15 cellular contexts compared by ENCODE assay signal in the genomic region with DNA sequence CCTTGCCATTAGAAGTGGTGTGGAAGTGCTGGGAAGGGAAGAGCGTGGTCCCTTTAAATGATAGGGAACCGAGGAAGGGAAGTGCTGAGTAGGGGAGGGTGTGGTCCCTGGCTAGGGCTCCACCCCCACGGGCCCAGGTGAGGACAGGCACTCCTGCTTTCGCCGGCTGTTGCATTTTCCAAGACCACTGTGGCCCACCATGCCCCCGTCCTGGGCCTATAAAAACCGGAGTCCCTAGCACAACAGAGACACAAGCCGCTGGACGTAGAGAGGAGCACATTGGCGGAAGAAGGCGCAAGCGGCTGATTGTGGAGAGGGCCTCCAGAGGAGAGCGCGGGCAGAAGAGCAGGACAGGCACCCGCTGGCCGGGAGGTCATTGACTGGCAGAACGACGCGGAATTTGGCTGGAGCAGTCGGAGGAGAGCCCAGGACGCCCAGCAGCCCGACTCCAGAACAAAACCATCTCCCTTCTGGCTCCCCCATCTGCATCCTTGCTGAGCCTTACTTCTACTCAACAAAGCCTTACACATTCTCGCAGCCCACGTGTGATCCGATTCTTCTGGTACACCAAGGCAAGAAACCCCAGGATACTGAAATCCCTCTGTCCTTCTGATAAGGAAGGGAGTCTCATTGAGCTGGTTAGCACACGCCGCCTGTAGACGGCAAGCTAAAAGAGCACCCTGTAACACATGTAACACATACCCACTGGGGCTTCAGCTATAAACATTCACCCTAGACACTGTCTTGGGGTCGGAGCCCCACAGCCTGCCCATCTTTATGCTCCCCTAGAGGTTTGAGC.
DNase-seq lines count a peak whose midpoint lies in the region; ATAC-seq and TF ChIP-seq lines count a peak whose summit lies in the region.
"Had no signal": no experiment of that assay in that cellular context is flagged by ENCODE, and none has a peak within 500 bp of the region (broad histone marks: within the 10 kb centered on the region; RNA-seq: fewer than 3 reads in every experiment).

No MANE protein-coding gene starts in this region.

- H3K27me3 Mint-ChIP-seq in stimulated activated naive CD8-positive, alpha-beta T cell treated with anti-CD3 and anti-CD28 coated beads, Interleukin-15, amount 100 ng/mL, for 72 hours, result peaks cover 45% of the 10 kb centered on the region
- no peaks in the 10 kb centered on the region for H3K27me3 Mint-ChIP-seq in endothelial cell (ENCODE audit: unreplicated experiment)

- H3K4me1 Mint-ChIP-seq in stimulated activated naive CD8-positive, alpha-beta T cell treated with anti-CD3 and anti-CD28 coated beads, Interleukin-15, amount 100 ng/mL, for 72 hours, result no peaks in the 10 kb centered on the region
- H3K4me1 Mint-ChIP-seq in endothelial cell (ENCODE audit: unreplicated experiment), result peaks cover 11% of the 10 kb centered on the region
- H3K4me1 Mint-ChIP-seq: activated B cell treated with CpG ODN at 0.5 μM for 24 hours, T-cell had no signal

- peak overlapping the region in 1 of 2 donors; percentile 56 for H3K4me3 Mint-ChIP-seq in stimulated activated naive CD8-positive, alpha-beta T cell treated with anti-CD3 and anti-CD28 coated beads, Interleukin-15, amount 100 ng/mL, for 72 hours
- peak overlapping the region; percentile 72 for H3K4me3 Mint-ChIP-seq in endothelial cell (ENCODE audit: unreplicated experiment)
- H3K4me3 Mint-ChIP-seq: activated B cell treated with CpG ODN at 0.5 μM for 24 hours, T-cell had no signal

- no peak overlapping the region for H3K4me3 ChIP-seq in mesodermal cell (ENCODE audit: extremely low read depth, insufficient read depth, low read length, poor library complexity, severe bottlenecking)
- H3K4me3 ChIP-seq: suprapubic skin had no signal

- H3K9me3 ChIP-seq in mesodermal cell (ENCODE audit: control insufficient read depth, low read length), result no peaks in the 10 kb centered on the region
- H3K9me3 ChIP-seq: suprapubic skin had no signal

- peak; percentile 42 for ATAC-seq in stimulated activated naive CD8-positive, alpha-beta T cell treated with anti-CD3 and anti-CD28 coated beads, Interleukin-15, amount 100 ng/mL, for 72 hours
- no peak for ATAC-seq in stimulated activated naive CD8-positive, alpha-beta T cell treated with anti-CD3 and anti-CD28 coated beads, Interleukin-15, Interleukin-2, amounts not matched to agents 100 U/mL and 50 U/mL, for 24 hours
- no peak for ATAC-seq in GM18519 (IDR thresholded peaks at IDR 0.05; ENCODE audit: low FRiP score, unreplicated experiment)
- ATAC-seq: T-cell had no signal

- H3K36me3 Mint-ChIP-seq in endothelial cell (ENCODE audit: low read depth, unreplicated experiment), result no peaks in the 10 kb centered on the region
- H3K36me3 Mint-ChIP-seq: T-cell had no signal

- 78 to 81% methylated on average over 21 to 22 of the region's 29 CpGs for WGBS in mesodermal cell (ENCODE audit: insufficient coverage in 2 of 2), 2 experiments

- peak overlapping the region; percentile 34 for H3K27ac ChIP-seq in mesodermal cell (ENCODE audit: low read depth, low read length, severe bottlenecking)
- H3K27ac ChIP-seq: suprapubic skin had no signal

- no peak for TF ChIP-seq CTCF in endothelial cell (IDR thresholded peaks at IDR 0.05; ENCODE audit: unreplicated experiment)

- H3K36me3 ChIP-seq in mesodermal cell (ENCODE audit: control insufficient read depth, insufficient read depth, low read length), result no peaks in the 10 kb centered on the region
- H3K36me3 ChIP-seq: suprapubic skin had no signal

- H3K9me3 Mint-ChIP-seq in stimulated activated naive CD8-positive, alpha-beta T cell treated with anti-CD3 and anti-CD28 coated beads, Interleukin-15, amount 100 ng/mL, for 72 hours, result no peaks in the 10 kb centered on the region
- H3K9me3 Mint-ChIP-seq in endothelial cell (ENCODE audit: unreplicated experiment), result no peaks in the 10 kb centered on the region
- H3K9me3 Mint-ChIP-seq: activated B cell treated with CpG ODN at 0.5 μM for 24 hours, T-cell had no signal

- H3K4me1 ChIP-seq in mesodermal cell (ENCODE audit: control insufficient read depth, insufficient read depth, low read length, poor library complexity, severe bottlenecking), result peaks cover 31% of the 10 kb centered on the region
- H3K4me1 ChIP-seq: suprapubic skin had no signal

- H3K27ac Mint-ChIP-seq in stimulated activated naive CD8-positive, alpha-beta T cell treated with anti-CD3 and anti-CD28 coated beads, Interleukin-15, amount 100 ng/mL, for 72 hours, result no peak overlapping the region
- H3K27ac Mint-ChIP-seq in endothelial cell (ENCODE audit: unreplicated experiment), result no peak overlapping the region
- H3K27ac Mint-ChIP-seq: activated B cell treated with CpG ODN at 0.5 μM for 24 hours had no signal

- no peak for DNase-seq in stimulated activated naive CD8-positive, alpha-beta T cell treated with anti-CD3 and anti-CD28 coated beads, Interleukin-15, amount 100 ng/mL, for 72 hours
- DNase-seq in stimulated activated naive CD8-positive, alpha-beta T cell treated with anti-CD3 and anti-CD28 coated beads, Interleukin-15, Interleukin-2, amounts not matched to agents 100 U/mL and 50 U/mL, for 24 hours, result no peak
- DNase-seq in endothelial cell (ENCODE audit: low spot score), result no peak
- no peak for DNase-seq in AG08395 (ENCODE audit: low spot score)
- no peak for DNase-seq in nucleus accumbens (lab: John Stamatoyannopoulos, UW)
- DNase-seq in epidermal melanocyte (ENCODE audit: insufficient read length, low spot score), result no peak
- DNase-seq: activated B cell treated with CpG ODN at 0.5 μM for 24 hours; activated naive CD4-positive, alpha-beta T cell; COR-L47; NCI-H1048; NCI-H82; T-cell had no signal
